Comparison of ENCODE assay signal across 9 cellular contexts in the genomic region with DNA sequence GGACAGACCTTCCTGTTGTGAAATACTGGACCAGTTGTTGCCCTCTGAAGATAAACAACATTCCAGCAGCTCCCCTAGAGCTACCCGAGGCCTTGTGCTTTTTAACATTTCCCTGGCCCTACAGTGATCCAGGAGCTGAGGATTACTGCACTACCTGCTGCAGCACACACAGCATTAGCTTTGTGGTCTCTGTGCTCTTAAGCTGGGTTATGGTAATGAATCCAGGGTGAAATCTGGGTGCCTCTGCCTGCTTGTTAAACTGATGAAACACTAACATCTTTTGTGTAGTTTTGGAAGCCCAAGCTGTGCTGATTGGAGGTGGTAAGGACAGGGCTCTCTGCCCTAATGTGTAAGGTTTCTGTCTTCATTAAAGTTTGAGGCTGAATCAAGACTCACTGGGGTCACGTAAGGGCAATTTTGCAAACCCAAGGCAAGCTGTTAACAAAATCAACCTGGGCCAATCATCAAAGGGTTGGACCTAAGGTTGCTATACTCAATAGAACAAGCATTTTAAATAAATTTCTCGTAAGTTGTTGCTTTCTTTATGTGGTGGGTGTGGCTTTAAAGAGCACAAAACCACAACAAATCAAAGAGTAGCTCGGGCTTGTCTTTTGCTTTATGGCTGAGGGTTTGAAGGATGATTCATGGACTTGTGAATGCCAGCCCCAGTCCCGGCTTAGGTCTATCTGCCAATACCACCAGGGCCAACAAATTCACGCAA.
DNase-seq lines count a peak whose midpoint lies in the region; ATAC-seq and TF ChIP-seq lines count a peak whose summit lies in the region.
"Had no signal": no experiment of that assay in that cellular context is flagged by ENCODE, and none has a peak within 500 bp of the region (broad histone marks: within the 10 kb centered on the region; RNA-seq: fewer than 3 reads in every experiment).

No MANE protein-coding gene starts in this region.

- in situ Hi-C loops in Caki2 (cut with HindIII; ENCODE audit: low pct_unique_long_range_greater_than_20kb, low sequenced_read_pairs) = no loop called here
- in situ Hi-C loops in astrocyte of the spinal cord (cut with HindIII; ENCODE audit: low sequenced_read_pairs) = no loop called here

- peaks cover 0 to 15% (median 0%) of the 10 kb centered on the region in 5 donors for H3K36me3 Mint-ChIP-seq in naive thymus-derived CD4-positive, alpha-beta T cell

- H3K4me1 Mint-ChIP-seq in naive thymus-derived CD4-positive, alpha-beta T cell = peaks cover 11 to 43% (median 34%) of the 10 kb centered on the region in 7 donors

- no peak overlapping the region for H3K27ac ChIP-seq in OCI-LY3 (ENCODE audit: low read length)
- H3K27ac ChIP-seq in naive thymus-derived CD4-positive, alpha-beta T cell (ENCODE audit: low read depth, low read length) = peak overlapping the region; percentile 47
- H3K27ac ChIP-seq: heart left ventricle had no signal

- H3K27ac Mint-ChIP-seq in naive thymus-derived CD4-positive, alpha-beta T cell = peak overlapping the region; percentile 85 to 98 (median 92)

- H3K79me2 ChIP-seq in OCI-LY3 (ENCODE audit: low read length) = no peaks in the 10 kb centered on the region

- no peak for TF ChIP-seq CTCF in OCI-LY3 (IDR thresholded peaks at IDR 0.05; ENCODE audit: low read depth, low read length)
- no peak for TF ChIP-seq CTCF in astrocyte of the spinal cord (IDR thresholded peaks at IDR 0.05; ENCODE audit: low read depth, low read length)

- no peaks in the 10 kb centered on the region for H3K27me3 Mint-ChIP-seq in naive thymus-derived CD4-positive, alpha-beta T cell

- H3K9ac ChIP-seq in OCI-LY3 (ENCODE audit: low read length) = no peak overlapping the region

- no peak overlapping the region for H3K4me2 ChIP-seq in OCI-LY3 (ENCODE audit: low read length)

- peaks cover 7% of the 10 kb centered on the region for H3K4me1 ChIP-seq in OCI-LY3 (ENCODE audit: low read length)
- H3K4me1 ChIP-seq in naive thymus-derived CD4-positive, alpha-beta T cell (ENCODE audit: control insufficient read depth in 2 of 2, insufficient read depth in 2 of 2, low read length in 2 of 2) = peaks cover 12 to 21% of the 10 kb centered on the region in 2 donors

- H3K27me3 ChIP-seq in OCI-LY3 (ENCODE audit: low read depth, low read length) = no peaks in the 10 kb centered on the region
- no peaks in the 10 kb centered on the region for H3K27me3 ChIP-seq in naive thymus-derived CD4-positive, alpha-beta T cell (ENCODE audit: control insufficient read depth in 2 of 2, insufficient read depth in 2 of 2, low read length in 2 of 2)
- H3K27me3 ChIP-seq: heart left ventricle had no signal

- intact Hi-C loops in naive thymus-derived CD4-positive, alpha-beta T cell (cut with micrococcal nuclease) = loop anchor here (1.0 to 10.0 kb wide), 9 partner anchors 8 to 85 kb away; no protein-coding TSS in a partner anchor

- no peaks in the 10 kb centered on the region for H4K20me1 ChIP-seq in OCI-LY3 (ENCODE audit: insufficient read depth, low read length)

- CTCF ChIA-PET in naive thymus-derived CD4-positive, alpha-beta T cell (lab: Charles Lee) = interaction anchor here (0.7 to 1.9 kb wide), 7 partner anchors 22 to 196 kb away, joined by 3 to 6 read pairs (median 3); no protein-coding TSS in a partner anchor

- peak overlapping the region; percentile 51 for H2AFZ ChIP-seq in OCI-LY3 (ENCODE audit: low read depth, low read length)

- no peaks in the 10 kb centered on the region for H3K9me3 ChIP-seq in OCI-LY3 (ENCODE audit: insufficient read depth, low read length)
- no peaks in the 10 kb centered on the region for H3K9me3 ChIP-seq in naive thymus-derived CD4-positive, alpha-beta T cell (ENCODE audit: control insufficient read depth in 2 of 3, low read length in 3 of 3)
- H3K9me3 ChIP-seq: heart left ventricle had no signal

- peak overlapping the region; percentile 68 to 86 (median 78) for H3K4me3 Mint-ChIP-seq in naive thymus-derived CD4-positive, alpha-beta T cell

- ATAC-seq in naive thymus-derived CD4-positive, alpha-beta T cell = peak; percentile 83
- ATAC-seq in HG03432 (IDR thresholded peaks at IDR 0.05; ENCODE audit: unreplicated experiment) = no peak

- POLR2A ChIA-PET in naive thymus-derived CD4-positive, alpha-beta T cell (lab: Charles Lee) = interaction anchor here (1.2 to 3.8 kb wide), 5 partner anchors 9 to 31 kb away, joined by 3 to 20 read pairs (median 11); no protein-coding TSS in a partner anchor

- DNase-seq in Caki2 (ENCODE audit: low read depth) (peak; percentile 68), astrocyte of the spinal cord (ENCODE audit: low read depth, low spot score) (peak; percentile 47), foreskin melanocyte (no peak), NCI-H345 (lab: John Stamatoyannopoulos, UW) (no peak), NCI-H526 treated with DMSO at 0.1 percent for 48 hours (lab: John Stamatoyannopoulos, UW) (no peak)
- peak in 8 of 9 donors; percentile 27 to 76 (median 62) for DNase-seq in naive thymus-derived CD4-positive, alpha-beta T cell
- DNase-seq: heart left ventricle had no signal

- H3K9me3 Mint-ChIP-seq in naive thymus-derived CD4-positive, alpha-beta T cell = peaks cover 0 to 6% (median 0%) of the 10 kb centered on the region in 11 donors

- H3K4me3 ChIP-seq in OCI-LY3 (ENCODE audit: low read length) (no peak overlapping the region), astrocyte of the spinal cord (ENCODE audit: low read depth, low read length) (no peak overlapping the region)
- H3K4me3 ChIP-seq in naive thymus-derived CD4-positive, alpha-beta T cell (ENCODE audit: low read length) = peak overlapping the region; percentile 27
- H3K4me3 ChIP-seq: heart left ventricle had no signal

- no peaks in the 10 kb centered on the region for H3K36me3 ChIP-seq in OCI-LY3 (replicated peaks; ENCODE audit: low read depth, low read length)
- no peaks in the 10 kb centered on the region for H3K36me3 ChIP-seq in naive thymus-derived CD4-positive, alpha-beta T cell (ENCODE audit: control insufficient read depth in 2 of 3, insufficient read depth in 3 of 3, low read length in 3 of 3)
- H3K36me3 ChIP-seq: heart left ventricle had no signal

Comparison
In these comparisons a context has a peak if more than half of its experiments do, and no peak if none do; other contexts are left out.
1. DNase-seq: peak in Caki2 (single experiment), astrocyte of the spinal cord (single experiment) and naive thymus-derived CD4-positive, alpha-beta T cell (8 of 9); none in foreskin melanocyte (single experiment), NCI-H345 (single experiment) and NCI-H526 treated with DMSO at 0.1 percent for 48 hours (single experiment).